8 cellular contexts compared by ENCODE assay signal in the genomic region with DNA sequence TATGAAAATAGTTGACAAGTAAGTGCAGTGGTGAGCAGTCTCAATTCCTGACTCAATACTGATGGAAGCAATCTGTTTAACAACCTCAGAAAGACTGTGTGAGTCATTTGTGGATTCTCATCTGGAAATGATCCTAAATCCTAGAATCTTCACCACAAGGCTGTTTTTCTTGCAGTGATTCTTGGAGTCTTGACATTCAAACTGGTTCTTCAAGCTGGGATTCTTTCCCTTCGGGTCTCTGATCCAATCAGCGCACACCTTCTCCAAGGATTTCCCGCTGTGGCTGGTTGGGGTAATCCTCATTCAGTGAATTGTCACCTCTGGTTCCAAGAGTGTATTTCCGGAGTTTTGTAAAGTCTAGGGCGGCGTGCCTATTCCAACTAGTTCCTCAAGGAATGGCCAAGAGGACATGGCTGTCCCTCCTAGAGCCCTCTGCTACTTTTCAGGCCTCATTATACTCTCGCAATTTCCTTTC. TPM values are rescaled to one million over a fixed set of nuclear protein-coding genes. Genes with fewer than 3 reads are reported as not detected.
DNase-seq lines count a peak whose midpoint lies in the region; ATAC-seq, FAIRE-seq and TF ChIP-seq lines count a peak whose summit lies in the region.

No MANE protein-coding gene starts in this region.

- H3K27ac ChIP-seq in CD8-positive, alpha-beta memory T cell (ENCODE audit: low read depth, low read length), result no peak overlapping the region
- H3K27ac ChIP-seq in MM.1S (ENCODE audit: low read length), result no peak overlapping the region

- peak; percentile 7 for ATAC-seq in HG03196 (IDR thresholded peaks at IDR 0.05; ENCODE audit: unreplicated experiment)
- peak; percentile 38 for ATAC-seq in omental fat pad (ENCODE audit: low FRiP score)
- ATAC-seq in GM18502 (IDR thresholded peaks at IDR 0.05; ENCODE audit: poor library complexity, unreplicated experiment), result no peak

- peaks cover 0 to 5% (median 0%) of the 10 kb centered on the region in 5 donors for H3K9me3 Mint-ChIP-seq in CD8-positive, alpha-beta memory T cell

- H3K27ac Mint-ChIP-seq in CD8-positive, alpha-beta memory T cell, result peak overlapping the region in 3 of 8 donors; percentile 73 to 80 (median 75)

- no peak overlapping the region for H3K4me2 ChIP-seq in MM.1S (ENCODE audit: low read depth, low read length)

- H3K9ac ChIP-seq in MM.1S (ENCODE audit: low read length), result no peak overlapping the region

- H3K36me3 Mint-ChIP-seq in CD8-positive, alpha-beta memory T cell, result peaks cover 0 to 8% (median 0%) of the 10 kb centered on the region in 3 donors

- FAIRE-seq in frontal cortex (lab: Jason Lieb, UNC), result no peak

- H3F3A ChIP-seq in MM.1S (ENCODE audit: insufficient read depth, low read length), result no peaks in the 10 kb centered on the region

- H4K20me1 ChIP-seq in MM.1S (ENCODE audit: insufficient read depth, low read length), result no peaks in the 10 kb centered on the region

- POLR2A ChIA-PET in CD8-positive, alpha-beta memory T cell (lab: Charles Lee), result interaction anchor here (1.1 to 4.2 kb wide), 4 partner anchors 24 to 62 kb away, joined by 3 to 20 read pairs (median 6); a partner anchor contains a TSS

- no peaks in the 10 kb centered on the region for H3K9me3 ChIP-seq in CD8-positive, alpha-beta memory T cell (ENCODE audit: low read length)
- no peaks in the 10 kb centered on the region for H3K9me3 ChIP-seq in MM.1S (replicated peaks; ENCODE audit: insufficient read depth, low read length)

- no peaks in the 10 kb centered on the region for H3K79me2 ChIP-seq in MM.1S (ENCODE audit: low read length)

- peaks cover 18 to 22% (median 18%) of the 10 kb centered on the region in 3 donors for H3K4me1 Mint-ChIP-seq in CD8-positive, alpha-beta memory T cell

- H2AFZ ChIP-seq in MM.1S (ENCODE audit: low read length), result no peak overlapping the region

- no peaks in the 10 kb centered on the region for H3K27me3 ChIP-seq in CD8-positive, alpha-beta memory T cell (ENCODE audit: insufficient read depth, low read length, poor library complexity, severe bottlenecking)
- no peaks in the 10 kb centered on the region for H3K27me3 ChIP-seq in MM.1S (replicated peaks; ENCODE audit: insufficient read depth, low read length)

- no peak overlapping the region for H3K4me3 Mint-ChIP-seq in CD8-positive, alpha-beta memory T cell

- H3K4me1 ChIP-seq in CD8-positive, alpha-beta memory T cell (ENCODE audit: insufficient read depth, low read length), result peaks cover 31% of the 10 kb centered on the region
- no peaks in the 10 kb centered on the region for H3K4me1 ChIP-seq in MM.1S (ENCODE audit: low read length)

- peak; percentile 96 for DNase-seq in GM04503 (ENCODE audit: low read depth)
- DNase-seq in choroid plexus epithelial cell (ENCODE audit: low read depth), result peak; percentile 74
- DNase-seq in omental fat pad (ENCODE audit: low spot score), result no peak
- DNase-seq in CD8-positive, alpha-beta memory T cell, result no peak
- no peak for DNase-seq in MM.1S
- DNase-seq in frontal cortex (ENCODE audit: low spot score in 2 of 2), result no peak

- H3K27me3 Mint-ChIP-seq in CD8-positive, alpha-beta memory T cell, result no peaks in the 10 kb centered on the region

- no peak for TF ChIP-seq CTCF in choroid plexus epithelial cell (conservative IDR thresholded peaks at IDR 0.05; ENCODE audit: low read depth, low read length)
- no peak for TF ChIP-seq CTCF in omental fat pad (IDR thresholded peaks at IDR 0.05)
- no peak for TF ChIP-seq CTCF in MM.1S (IDR thresholded peaks at IDR 0.05; ENCODE audit: low read length)

- H3K9me2 ChIP-seq in MM.1S (replicated peaks; ENCODE audit: insufficient read depth, low read length), result no peaks in the 10 kb centered on the region

- H3K36me3 ChIP-seq in CD8-positive, alpha-beta memory T cell (ENCODE audit: insufficient read depth, low read length), result no peaks in the 10 kb centered on the region
- H3K36me3 ChIP-seq in MM.1S (replicated peaks; ENCODE audit: insufficient read depth, low read length), result no peaks in the 10 kb centered on the region

- H3K4me3 ChIP-seq in choroid plexus epithelial cell (ENCODE audit: low read depth, low read length), result no peak overlapping the region
- H3K4me3 ChIP-seq in CD8-positive, alpha-beta memory T cell (ENCODE audit: low read length), result no peak overlapping the region
- H3K4me3 ChIP-seq in MM.1S (ENCODE audit: low read length), result no peak overlapping the region

- CTCF ChIA-PET in CD8-positive, alpha-beta memory T cell (lab: Charles Lee), result interaction anchor here (0.6 to 5.0 kb wide), 13 partner anchors 28 to 141 kb away, joined by 3 to 75 read pairs (median 5); a partner anchor contains a TSS

RNA-seq across cellular contexts. Expression of a gene that starts 37.7 kb away (rescaled TPM):
- total RNA-seq in omental fat pad (10 to 100 TPM in 3 of 4 donors, 1 to 10 TPM in 1; 9.2 to 17.2 (median 13.0) TPM), frontal cortex (6.1 TPM)
- total RNA-seq in CD8-positive, alpha-beta memory T cell, result 10 to 100 TPM; 22.3 to 22.5 TPM
- polyA plus RNA-seq in CD8-positive, alpha-beta memory T cell, result 18.3 TPM

RNA-seq across cellular contexts. Expression of a gene that starts 58.8 kb away (rescaled TPM):
- total RNA-seq in omental fat pad (100 to 1,000 TPM in 3 of 4 donors, 10 to 100 TPM in 1; 72.5 to 156 (median 135) TPM), frontal cortex (50.5 TPM)
- 100 to 1,000 TPM; 105 to 106 TPM for total RNA-seq in CD8-positive, alpha-beta memory T cell
- 96.6 TPM for polyA plus RNA-seq in CD8-positive, alpha-beta memory T cell

Comparison
In these comparisons a context has a peak if more than half of its experiments do, and no peak if none do; other contexts are left out.
1. DNase-seq: peak in GM04503 (single experiment) and choroid plexus epithelial cell (single experiment); none in omental fat pad (single experiment), CD8-positive, alpha-beta memory T cell (0 of 5), MM.1S (single experiment) and frontal cortex (0 of 2).